In genomic region chr7:41816111-41816510, GRCh38 we compare ENCODE assay signal across 13 cellular contexts.
DNase-seq lines count a peak whose midpoint lies in the region; ATAC-seq, FAIRE-seq and TF ChIP-seq lines count a peak whose summit lies in the region.
"Had no signal": no experiment of that assay in that cellular context is flagged by ENCODE, and none has a peak within 500 bp of the region (broad histone marks: within the 10 kb centered on the region; RNA-seq: fewer than 3 reads in every experiment).

No MANE protein-coding gene starts in this region.

- no peaks in the 10 kb centered on the region for H3K9me1 ChIP-seq in K562 (ENCODE audit: control insufficient read depth, insufficient read depth, low read length)

- H3K4me3 ChIP-seq in GM06990 (replicated peaks; ENCODE audit: low read depth, low read length) (no peak overlapping the region), K562 (no peak overlapping the region), tibial artery (no peak overlapping the region)
- H3K4me3 ChIP-seq: smooth muscle cell had no signal

- no peak for FAIRE-seq in K562 (lab: Jason Lieb, UNC)

- CTCF ChIA-PET in K562 (lab: Yijun Ruan, JAX; ENCODE audit: low intra/inter-chr PET ratio) = no interaction called here

- no TSS peak for BruUV-seq in K562 (replicated peaks; lab: Mats Ljungman, UMichigan)

- peak; percentile 25 for DNase-seq in GM06990 (ENCODE audit: extremely low read depth, insufficient read length)
- peak; percentile 99 for DNase-seq in Kasumi-1 (lab: John Stamatoyannopoulos, UW)
- no peak for DNase-seq in K562 (ENCODE audit: extremely low read depth in 1 of 4, low spot score in 3 of 4)
- no peak for DNase-seq in tibial artery
- DNase-seq in NCI-H2029 treated with DMSO at 0.1 percent for 48 hours (lab: John Stamatoyannopoulos, UW) = no peak
- no peak for DNase-seq in HuH-7.5 (ENCODE audit: low spot score)
- DNase-seq: DMS79 treated with DMSO at 0.1 percent for 48 hours, erythroblast, NCI-H146, T-helper 17 cell had no signal

- H3K27ac ChIP-seq in K562 (ENCODE audit: extremely low read depth, low read depth, low read length) (no peak overlapping the region), tibial artery (no peak overlapping the region)

- H3K9me3 ChIP-seq in K562 (replicated peaks; ENCODE audit: control insufficient read depth, insufficient read depth, low read depth, low read length) = no peaks in the 10 kb centered on the region
- H3K9me3 ChIP-seq in tibial artery = no peaks in the 10 kb centered on the region

- TF ChIP-seq RAD21 in K562 (CRISPR knock-in tag; conservative IDR thresholded peaks at IDR 0.05 in 1 of 2, IDR thresholded peaks at IDR 0.05 in 1 of 2) = no peak

- no peak for TF ChIP-seq EP300 in K562 (IDR thresholded peaks at IDR 0.05; ENCODE audit: low read length)

- intact Hi-C loops in K562 (cut with micrococcal nuclease) = no loop called here
- intact Hi-C loops in tibial artery (cut with DNase I; ENCODE audit: low total_unique reads) = no loop called here

- no peak overlapping the region for H3K9ac ChIP-seq in K562 (ENCODE audit: insufficient read depth in 1 of 2, low read depth in 2 of 2, low read length in 2 of 2)

- H3K36me3 ChIP-seq in GM06990 (ENCODE audit: control insufficient read depth, insufficient read depth, low read length) = no peaks in the 10 kb centered on the region
- H3K36me3 ChIP-seq in K562 (ENCODE audit: control insufficient read depth, insufficient read depth, low read length) = no peaks in the 10 kb centered on the region
- no peaks in the 10 kb centered on the region for H3K36me3 ChIP-seq in tibial artery

- no peak for TF ChIP-seq POLR2A in K562 (conservative IDR thresholded peaks at IDR 0.05)

- no peak for TF ChIP-seq CTCF in GM06990 (IDR thresholded peaks at IDR 0.05; ENCODE audit: insufficient read depth, low read length, poor library complexity, severe bottlenecking)
- TF ChIP-seq CTCF in K562 (IDR thresholded peaks at IDR 0.05 in 2 of 3, conservative IDR thresholded peaks at IDR 0.05 in 1 of 3; ENCODE audit: insufficient read depth in 2 of 3, low read depth in 1 of 3, low read length in 3 of 3) = no peak
- no peak for TF ChIP-seq CTCF in tibial artery (IDR thresholded peaks at IDR 0.05)

- 0% methylated on average over 4 of the region's 4 CpGs for WGBS in K562 (ENCODE audit: insufficient coverage, low coverage, missing lambda C conversion rate)

- H3K4me2 ChIP-seq in K562 (ENCODE audit: insufficient read depth, low read length) = no peak overlapping the region
- H3K4me2 ChIP-seq: smooth muscle cell had no signal

- peak; percentile 81 for ATAC-seq in GM21423 (IDR thresholded peaks at IDR 0.05; ENCODE audit: unreplicated experiment)
- ATAC-seq in K562 = no peak
- no peak for ATAC-seq in GM19023 (IDR thresholded peaks at IDR 0.05; ENCODE audit: unreplicated experiment)
- ATAC-seq: T-helper 17 cell had no signal

- no peaks in the 10 kb centered on the region for H3K27me3 ChIP-seq in GM06990 (replicated peaks; ENCODE audit: control insufficient read depth, insufficient read depth, low read length)
- H3K27me3 ChIP-seq in K562 (ENCODE audit: control insufficient read depth in 2 of 2, insufficient read depth in 2 of 2, low read length in 2 of 2) = no peaks in the 10 kb centered on the region
- no peaks in the 10 kb centered on the region for H3K27me3 ChIP-seq in tibial artery

- POLR2A ChIA-PET in K562 (lab: Yijun Ruan, JAX) = no interaction called here

- no peak overlapping the region for H2AFZ ChIP-seq in K562 (ENCODE audit: low read depth, low read length)

- H4K20me1 ChIP-seq in K562 (replicated peaks; ENCODE audit: control insufficient read depth, insufficient read depth, low read length) = no peaks in the 10 kb centered on the region

- H3K4me1 ChIP-seq in K562 (replicated peaks in 1 of 2; ENCODE audit: control insufficient read depth in 2 of 2, insufficient read depth in 2 of 2, low read length in 2 of 2) (no peaks in the 10 kb centered on the region), tibial artery (peaks cover 0 to 12% (median 8%) of the 10 kb centered on the region in 4 donors)

- in situ Hi-C loops in K562 (cut with MboI) = no loop called here

- H3K79me2 ChIP-seq in K562 (ENCODE audit: control insufficient read depth, insufficient read depth, low read length) = no peaks in the 10 kb centered on the region

TF ChIP-seq in K562, 482 proteins besides CTCF, POLR2A, EP300 and RAD21:
- peak; percentile 65 for TF ChIP-seq ZBTB9 (CRISPR knock-in tag; IDR thresholded peaks at IDR 0.05)
- peak; percentile 18; the same call in 1 of the 2 replicates for TF ChIP-seq VEZF1 (CRISPR knock-in tag; IDR thresholded peaks at IDR 0.05)
- TF ChIP-seq HDAC6 (IDR thresholded peaks at IDR 0.05; ENCODE audit: low read depth, low read length) = no peak

Comparison
In these comparisons a context has a peak if more than half of its experiments do, and no peak if none do; other contexts are left out.
1. DNase-seq: peak in GM06990 (single experiment) and Kasumi-1 (2 of 2); none in K562 (0 of 4), tibial artery (0 of 2), NCI-H2029 treated with DMSO at 0.1 percent for 48 hours (single experiment) and HuH-7.5 (single experiment).